ENCODE assay signal across 20 cellular contexts in genomic region chr14:55730602-55731001, GRCh38.
A peak's percentile ranks its signal among the peaks of the same experiment; 100 is the strongest.
DNase-seq lines count a peak whose midpoint lies in the region; ATAC-seq, FAIRE-seq and TF ChIP-seq lines count a peak whose summit lies in the region.
"Had no signal": no experiment of that assay in that cellular context is flagged by ENCODE, and none has a peak within 500 bp of the region (broad histone marks: within the 10 kb centered on the region; RNA-seq: fewer than 3 reads in every experiment).

No MANE protein-coding gene starts in this region.

- H3K4me3 Mint-ChIP-seq in T-helper 1 cell treated with Interleukin-12 subunit alpha and Interleukin-12 subunit beta and Interleukin-4 antibody, amounts not matched to agents 30 μg/mL and 1 μg/mL, for 36 hours: no peak overlapping the region
- no peak overlapping the region for H3K4me3 Mint-ChIP-seq in nephron progenitor cell
- H3K4me3 Mint-ChIP-seq: activated CD4-positive, alpha-beta memory T cell treated with anti-CD3 and anti-CD28 coated beads, Interleukin-2, amount 10 ng/mL, durations not matched to agents 7 days and 5 days had no signal

- H3K27ac Mint-ChIP-seq in T-helper 1 cell treated with Interleukin-12 subunit alpha and Interleukin-12 subunit beta and Interleukin-4 antibody, amounts not matched to agents 30 μg/mL and 1 μg/mL, for 36 hours: peak overlapping the region; percentile 52
- H3K27ac Mint-ChIP-seq in nephron progenitor cell: peak overlapping the region; percentile 70

- H3K27me3 Mint-ChIP-seq in T-helper 1 cell treated with Interleukin-12 subunit alpha and Interleukin-12 subunit beta and Interleukin-4 antibody, amounts not matched to agents 30 μg/mL and 1 μg/mL, for 36 hours (ENCODE audit: low read depth): peaks cover 14% of the 10 kb centered on the region
- no peaks in the 10 kb centered on the region for H3K27me3 Mint-ChIP-seq in nephron progenitor cell (ENCODE audit: low read depth, poor library complexity)

- FAIRE-seq in HTR-8/SVneo (lab: Jason Lieb, UNC): peak; percentile 51

- ATAC-seq in HG03378 (IDR thresholded peaks at IDR 0.05; ENCODE audit: unreplicated experiment) (no peak), GM18502 (IDR thresholded peaks at IDR 0.05; ENCODE audit: poor library complexity, unreplicated experiment) (no peak)
- ATAC-seq: upper lobe of right lung had no signal

- peaks cover 17% of the 10 kb centered on the region for H3K4me1 Mint-ChIP-seq in T-helper 1 cell treated with Interleukin-12 subunit alpha and Interleukin-12 subunit beta and Interleukin-4 antibody, amounts not matched to agents 30 μg/mL and 1 μg/mL, for 36 hours (ENCODE audit: low read depth)
- peaks cover 15% of the 10 kb centered on the region for H3K4me1 Mint-ChIP-seq in nephron progenitor cell

- DNase-seq in NCI-H2029 (lab: John Stamatoyannopoulos, UW): peak; percentile 15
- no peak for DNase-seq in NCI-H2029 treated with DMSO at 0.1 percent for 48 hours (lab: John Stamatoyannopoulos, UW)
- DNase-seq in HTR-8/SVneo (ENCODE audit: insufficient read length, low spot score): no peak
- no peak for DNase-seq in nephron progenitor cell
- no peak for DNase-seq in UCSD-AML1 (lab: John Stamatoyannopoulos, UW; ENCODE audit: unreplicated experiment)
- DNase-seq: activated CD4-positive, alpha-beta memory T cell treated with anti-CD3 and anti-CD28 coated beads, Interleukin-2, amount 10 ng/mL, durations not matched to agents 7 days and 5 days; activated CD4-positive, CD25-positive, alpha-beta regulatory T cell; activated naive CD4-positive, alpha-beta T cell treated with Interleukin-2 at 50 U/mL for 16 hours; aorta; DMS 273 treated with DMSO at 0.1 percent for 48 hours; Kasumi-1; NCI-H1417 treated with DMSO at 0.1 percent for 48 hours; NCI-H345; OCI-M1; SHP77 treated with DMSO at 0.1 percent for 48 hours; stimulated activated CD4-positive, alpha-beta T cell treated with anti-CD3 and anti-CD28 coated beads, Interleukin-4, amount 100 ng/mL, for 24 hours; upper lobe of right lung had no signal

- H3K9me3 Mint-ChIP-seq in T-helper 1 cell treated with Interleukin-12 subunit alpha and Interleukin-12 subunit beta and Interleukin-4 antibody, amounts not matched to agents 30 μg/mL and 1 μg/mL, for 36 hours: peaks cover 2% of the 10 kb centered on the region
- H3K9me3 Mint-ChIP-seq in nephron progenitor cell: peaks cover 11% of the 10 kb centered on the region

- TF ChIP-seq CTCF in nephron progenitor cell (IDR thresholded peaks at IDR 0.05): no peak

- H3K36me3 Mint-ChIP-seq in T-helper 1 cell treated with Interleukin-12 subunit alpha and Interleukin-12 subunit beta and Interleukin-4 antibody, amounts not matched to agents 30 μg/mL and 1 μg/mL, for 36 hours (ENCODE audit: low read depth): peaks cover 2% of the 10 kb centered on the region
- H3K36me3 Mint-ChIP-seq in nephron progenitor cell (ENCODE audit: low read depth): no peaks in the 10 kb centered on the region
